8 cellular contexts compared by ENCODE assay signal in genomic region chr1:206555473-206555935, GRCh38. TPM values are rescaled to one million over a fixed set of nuclear protein-coding genes. Genes with fewer than 3 reads are reported as not detected.
DNase-seq lines count a peak whose midpoint lies in the region; ATAC-seq and TF ChIP-seq lines count a peak whose summit lies in the region.

No MANE protein-coding gene starts in this region.

- no peaks in the 10 kb centered on the region for H3K9me3 ChIP-seq in OCI-LY7 (ENCODE audit: low read length)

- POLR2A ChIA-PET in OCI-LY7 (lab: Charles Lee) = interaction anchor here (0.7 to 2.2 kb wide), 13 partner anchors 8 to 511 kb away, joined by 3 to 18 read pairs (median 3); partner anchors contain the start of gene EIF2D

- H3K4me1 Mint-ChIP-seq in central memory CD8-positive, alpha-beta T cell = peaks cover 72% of the 10 kb centered on the region
- H3K4me1 Mint-ChIP-seq in natural killer cell treated with Interleukin-12 subunit alpha and Interleukin-12 subunit beta and Interleukin-15 and Interleukin-18, amount 100 ng/mL, for 72 hours (ENCODE audit: low read depth in 2 of 2) = peaks cover 78 to 80% of the 10 kb centered on the region in 2 donors

- peaks cover 25% of the 10 kb centered on the region for H3K36me3 Mint-ChIP-seq in central memory CD8-positive, alpha-beta T cell (ENCODE audit: insufficient read depth)
- peaks cover 9% of the 10 kb centered on the region for H3K36me3 Mint-ChIP-seq in natural killer cell treated with Interleukin-12 subunit alpha and Interleukin-12 subunit beta and Interleukin-15 and Interleukin-18, amount 100 ng/mL, for 72 hours

- H2AFZ ChIP-seq in OCI-LY7 (ENCODE audit: low read length) = peak overlapping the region; percentile 24; the same call in 1 of the 2 replicates

- H3K79me2 ChIP-seq in OCI-LY7 (ENCODE audit: insufficient read depth, low read depth, low read length) = peaks cover 7% of the 10 kb centered on the region; the same call in 1 of the 2 replicates

- H3K27ac ChIP-seq in OCI-LY7 (ENCODE audit: low read depth, low read length, poor library complexity, severe bottlenecking) = no peak overlapping the region

- no peak for ATAC-seq in central memory CD8-positive, alpha-beta T cell (replicated peaks; ENCODE audit: extremely low read depth, poor library complexity, severe bottlenecking)
- no peak for ATAC-seq in natural killer cell treated with Interleukin-12 subunit alpha and Interleukin-12 subunit beta and Interleukin-15 and Interleukin-18, amount 100 ng/mL, for 72 hours
- no peak for ATAC-seq in HG02678 (IDR thresholded peaks at IDR 0.05; ENCODE audit: unreplicated experiment)

- H3K36me3 ChIP-seq in OCI-LY7 (ENCODE audit: insufficient read depth, low read length) = no peaks in the 10 kb centered on the region

- H3K4me3 ChIP-seq in OCI-LY7 (ENCODE audit: low read depth, low read length, poor library complexity, severe bottlenecking) = no peak overlapping the region

- no peak for TF ChIP-seq CTCF in OCI-LY7 (conservative IDR thresholded peaks at IDR 0.05; ENCODE audit: low read length)

- no peaks in the 10 kb centered on the region for H3K27me3 Mint-ChIP-seq in central memory CD8-positive, alpha-beta T cell
- no peaks in the 10 kb centered on the region for H3K27me3 Mint-ChIP-seq in natural killer cell treated with Interleukin-12 subunit alpha and Interleukin-12 subunit beta and Interleukin-15 and Interleukin-18, amount 100 ng/mL, for 72 hours

- no TSS peak for BruUV-seq in OCI-LY7 (replicated peaks; lab: Mats Ljungman, UMichigan)

- H3K4me1 ChIP-seq in OCI-LY7 (ENCODE audit: insufficient read depth, low read length, poor library complexity, severe bottlenecking) = peaks cover 55% of the 10 kb centered on the region

- peak overlapping the region; percentile 99 for H3K4me2 ChIP-seq in OCI-LY7 (ENCODE audit: low read length)

- peak overlapping the region; percentile 83 for H3K27ac Mint-ChIP-seq in central memory CD8-positive, alpha-beta T cell (ENCODE audit: low read depth)
- peak overlapping the region; percentile 99 to 100 for H3K27ac Mint-ChIP-seq in natural killer cell treated with Interleukin-12 subunit alpha and Interleukin-12 subunit beta and Interleukin-15 and Interleukin-18, amount 100 ng/mL, for 72 hours

- CTCF ChIA-PET in OCI-LY7 (lab: Charles Lee; ENCODE audit: unreplicated experiment) = interaction anchor here (1.0 to 2.2 kb wide), 4 partner anchors 9 to 26 kb away, joined by 3 to 10 read pairs (median 6); no protein-coding TSS in a partner anchor

- peak; percentile 52 for DNase-seq in CD1c-positive myeloid dendritic cell (ENCODE audit: extremely low spot score)
- DNase-seq in OCI-LY7 (ENCODE audit: low spot score) = peak; percentile 35
- no peak for DNase-seq in central memory CD8-positive, alpha-beta T cell (ENCODE audit: low spot score in 2 of 2)
- DNase-seq in natural killer cell treated with Interleukin-12 subunit alpha and Interleukin-12 subunit beta and Interleukin-15 and Interleukin-18, amount 100 ng/mL, for 72 hours (ENCODE audit: low spot score) = peak; percentile 63
- DNase-seq in NCI-H1417 treated with DMSO at 0.1 percent for 48 hours (lab: John Stamatoyannopoulos, UW) = no peak
- DNase-seq in GM19240 (ENCODE audit: insufficient read length, low spot score) = no peak
- no peak for DNase-seq in NCI-H82 treated with DMSO at 0.1 percent for 48 hours (lab: John Stamatoyannopoulos, UW; ENCODE audit: unreplicated experiment)

- H3K4me3 Mint-ChIP-seq in central memory CD8-positive, alpha-beta T cell = peak overlapping the region; percentile 95
- H3K4me3 Mint-ChIP-seq in natural killer cell treated with Interleukin-12 subunit alpha and Interleukin-12 subunit beta and Interleukin-15 and Interleukin-18, amount 100 ng/mL, for 72 hours = peak overlapping the region; percentile 98

- no peaks in the 10 kb centered on the region for H4K20me1 ChIP-seq in OCI-LY7 (ENCODE audit: insufficient read depth, low read length)

- intact Hi-C loops in OCI-LY7 (cut with micrococcal nuclease; ENCODE audit: unreplicated experiment) = loop anchor here (5.0 kb wide), 1 partner anchor 127 kb away; the partner anchor contains the start of gene MAPKAPK2

- no peaks in the 10 kb centered on the region for H3K9me2 ChIP-seq in OCI-LY7 (ENCODE audit: insufficient read depth, low read length)

- H3K9me3 Mint-ChIP-seq in central memory CD8-positive, alpha-beta T cell = no peaks in the 10 kb centered on the region
- H3K9me3 Mint-ChIP-seq in natural killer cell treated with Interleukin-12 subunit alpha and Interleukin-12 subunit beta and Interleukin-15 and Interleukin-18, amount 100 ng/mL, for 72 hours = peaks cover 2% of the 10 kb centered on the region

RNA-seq across cellular contexts. Expression of gene RASSF5, which starts 48.2 kb away (rescaled TPM):
- total RNA-seq in OCI-LY7 (2014; rRNA removed; shearing (Covaris generic)) = 19.8 and 21.4 TPM in 2 replicates
- 25.7 and 30.0 TPM in 2 replicates for total RNA-seq in OCI-LY7 (2022)
- total RNA-seq in natural killer cell treated with Interleukin-12 subunit alpha and Interleukin-12 subunit beta and Interleukin-15 and Interleukin-18, amount 100 ng/mL, for 72 hours = 100 to 1,000 TPM; 178 to 260 TPM

RNA-seq across cellular contexts. Expression of gene EIF2D, which starts 56.8 kb away (rescaled TPM):
- total RNA-seq in OCI-LY7 (2014; rRNA removed; shearing (Covaris generic)) = 85.4 and 89.3 TPM in 2 replicates
- total RNA-seq in OCI-LY7 (2022) = 68.6 and 72.3 TPM in 2 replicates
- 10 to 100 TPM; 49.1 to 91.5 TPM for total RNA-seq in natural killer cell treated with Interleukin-12 subunit alpha and Interleukin-12 subunit beta and Interleukin-15 and Interleukin-18, amount 100 ng/mL, for 72 hours

Comparison
In these comparisons a context has a peak if more than half of its experiments do, and no peak if none do; other contexts are left out.
1. DNase-seq: peak in CD1c-positive myeloid dendritic cell (single experiment), OCI-LY7 (single experiment) and natural killer cell treated with Interleukin-12 subunit alpha and Interleukin-12 subunit beta and Interleukin-15 and Interleukin-18, amount 100 ng/mL, for 72 hours (single experiment); none in central memory CD8-positive, alpha-beta T cell (0 of 2), NCI-H1417 treated with DMSO at 0.1 percent for 48 hours (single experiment), GM19240 (single experiment) and NCI-H82 treated with DMSO at 0.1 percent for 48 hours (single experiment).
2. RNA of gene RASSF5, which starts 48.2 kb away (total RNA-seq): 178 to 260 TPM in natural killer cell treated with Interleukin-12 subunit alpha and Interleukin-12 subunit beta and Interleukin-15 and Interleukin-18, amount 100 ng/mL, for 72 hours; 19.8 to 30.0 TPM in OCI-LY7; every median in the first group is over 4 times any median in the second.